In the genomic region with DNA sequence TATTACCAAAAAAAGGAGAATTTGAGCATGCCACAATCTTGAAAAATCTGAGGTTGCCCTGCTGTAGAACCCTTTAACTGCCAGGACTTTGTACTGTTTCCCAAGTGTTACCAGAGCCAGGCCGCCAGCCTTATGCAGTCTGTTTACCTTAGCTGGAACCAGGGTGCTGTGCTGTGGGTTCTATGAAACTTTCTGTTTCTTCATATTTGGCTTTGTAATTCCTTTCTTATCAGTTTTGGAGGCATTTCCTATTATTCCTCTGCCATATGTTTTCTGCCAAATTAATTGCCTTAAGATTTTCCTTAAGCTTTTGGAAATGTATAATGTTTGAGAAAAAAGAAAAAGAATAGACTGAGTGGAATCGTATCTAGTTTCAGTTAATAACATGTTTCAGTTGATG, we compare ENCODE assay signal across 18 cellular contexts. TPM values are rescaled to one million over a fixed set of nuclear protein-coding genes. Genes with fewer than 3 reads are reported as not detected.
A peak's percentile ranks its signal among the peaks of the same experiment; 100 is the strongest.
DNase-seq lines count a peak whose midpoint lies in the region; ATAC-seq and TF ChIP-seq lines count a peak whose summit lies in the region.
"Had no signal": no experiment of that assay in that cellular context is flagged by ENCODE, and none has a peak within 500 bp of the region (broad histone marks: within the 10 kb centered on the region; RNA-seq: fewer than 3 reads in every experiment).

No MANE protein-coding gene starts in this region.

- no peak overlapping the region for H3K4me3 Mint-ChIP-seq in immature natural killer cell
- H3K4me3 Mint-ChIP-seq in natural killer cell treated with Interleukin-12 subunit alpha and Interleukin-12 subunit beta and Interleukin-15 and Interleukin-18, amount 100 ng/mL, for 72 hours, result no peak overlapping the region
- H3K4me3 Mint-ChIP-seq: activated B cell treated with CpG ODN at 0.5 μM for 24 hours; activated naive CD8-positive, alpha-beta T cell treated with anti-CD3 and anti-CD28 coated beads, Interleukin-2, amount 50 U/mL, for 24 hours had no signal

- no TSS peak for BruUV-seq in A673 (replicated peaks; lab: Mats Ljungman, UMichigan)

- H3K36me3 ChIP-seq in A673 (ENCODE audit: insufficient read depth, low read length, poor library complexity, severe bottlenecking) (peaks cover 4% of the 10 kb centered on the region), MG63 (peaks cover 45% of the 10 kb centered on the region), neuron (ENCODE audit: insufficient read depth, low read length) (peaks cover 4% of the 10 kb centered on the region)
- H3K36me3 ChIP-seq: pancreas had no signal

- H3K9me3 ChIP-seq in A673 (ENCODE audit: low read depth, low read length, poor library complexity, severe bottlenecking), result no peaks in the 10 kb centered on the region
- no peaks in the 10 kb centered on the region for H3K9me3 ChIP-seq in MG63
- no peaks in the 10 kb centered on the region for H3K9me3 ChIP-seq in neuron (ENCODE audit: low read length)
- H3K9me3 ChIP-seq: pancreas had no signal

- H3K4me3 ChIP-seq in A673 (ENCODE audit: low read depth, low read length, poor library complexity, severe bottlenecking) (peak overlapping the region; percentile 71), MG63 (peak overlapping the region; percentile 67), fibroblast of mammary gland (ENCODE audit: control insufficient read depth, low read depth, low read length) (peak overlapping the region; percentile 97), neuron (ENCODE audit: low read length) (peak overlapping the region; percentile 71)

- CTCF ChIA-PET in A673 (lab: Charles Lee), result no interaction called here

- H2AFZ ChIP-seq in neuron (ENCODE audit: low read depth, low read length), result no peak overlapping the region

- no peak overlapping the region for H3K27ac ChIP-seq in A673 (ENCODE audit: low read depth, low read length, poor library complexity, severe bottlenecking)
- H3K27ac ChIP-seq: pancreas had no signal

- no peaks in the 10 kb centered on the region for H3K36me3 Mint-ChIP-seq in immature natural killer cell
- H3K36me3 Mint-ChIP-seq in natural killer cell treated with Interleukin-12 subunit alpha and Interleukin-12 subunit beta and Interleukin-15 and Interleukin-18, amount 100 ng/mL, for 72 hours, result no peaks in the 10 kb centered on the region

- no peak for DNase-seq in A673 (ENCODE audit: low spot score)
- DNase-seq in MG63, result no peak
- no peak for DNase-seq in fibroblast of mammary gland (ENCODE audit: low read depth)
- no peak for DNase-seq in immature natural killer cell
- DNase-seq in natural killer cell treated with Interleukin-12 subunit alpha and Interleukin-12 subunit beta and Interleukin-15 and Interleukin-18, amount 100 ng/mL, for 72 hours (ENCODE audit: low spot score), result no peak
- DNase-seq: activated B cell treated with CpG ODN at 0.5 μM for 24 hours; activated naive CD8-positive, alpha-beta T cell treated with anti-CD3 and anti-CD28 coated beads, Interleukin-2, amount 50 U/mL, for 24 hours; DMS53; mammary epithelial cell; NCI-H1105; NCI-H345; OCI-M1; pancreas; stimulated activated CD4-positive, alpha-beta T cell treated with anti-CD3 and anti-CD28 coated beads, Interleukin-1b, Interleukin-23, amount 100 ng/mL, for 48 hours; SW 1271 had no signal

- ATAC-seq in GM18520 (IDR thresholded peaks at IDR 0.05; ENCODE audit: unreplicated experiment), result no peak
- ATAC-seq in GM18873 (IDR thresholded peaks at IDR 0.05; ENCODE audit: low FRiP score, unreplicated experiment), result no peak
- no peak for ATAC-seq in natural killer cell treated with Interleukin-12 subunit alpha and Interleukin-12 subunit beta and Interleukin-15 and Interleukin-18, amount 100 ng/mL, for 72 hours
- ATAC-seq: activated naive CD8-positive, alpha-beta T cell treated with anti-CD3 and anti-CD28 coated beads, Interleukin-2, amount 50 U/mL, for 24 hours had no signal

- H3K27me3 Mint-ChIP-seq in immature natural killer cell (ENCODE audit: low read depth in 3 of 3), result peaks cover 6 to 24% (median 10%) of the 10 kb centered on the region in 3 donors
- peaks cover 47 to 54% of the 10 kb centered on the region in 2 donors for H3K27me3 Mint-ChIP-seq in natural killer cell treated with Interleukin-12 subunit alpha and Interleukin-12 subunit beta and Interleukin-15 and Interleukin-18, amount 100 ng/mL, for 72 hours

- TF ChIP-seq CTCF in A673 (conservative IDR thresholded peaks at IDR 0.05; ENCODE audit: low read depth, low read length) (no peak), fibroblast of mammary gland (conservative IDR thresholded peaks at IDR 0.05; ENCODE audit: control insufficient read depth, insufficient read depth, low read depth, low read length) (no peak)

- intact Hi-C loops in A673 (cut with micrococcal nuclease; ENCODE audit: unreplicated experiment), result loop anchor here (5.0 to 10.0 kb wide), 2 partner anchors 211 to 249 kb away; no protein-coding TSS in a partner anchor

- H3K4me1 ChIP-seq in A673 (ENCODE audit: insufficient read depth, low read length, poor library complexity, severe bottlenecking), result peaks cover 47% of the 10 kb centered on the region
- peaks cover 23% of the 10 kb centered on the region for H3K4me1 ChIP-seq in neuron (ENCODE audit: insufficient read depth, low read length)

- H3K9me3 Mint-ChIP-seq in immature natural killer cell, result no peaks in the 10 kb centered on the region
- H3K9me3 Mint-ChIP-seq in natural killer cell treated with Interleukin-12 subunit alpha and Interleukin-12 subunit beta and Interleukin-15 and Interleukin-18, amount 100 ng/mL, for 72 hours, result no peaks in the 10 kb centered on the region
- H3K9me3 Mint-ChIP-seq: activated B cell treated with CpG ODN at 0.5 μM for 24 hours; activated naive CD8-positive, alpha-beta T cell treated with anti-CD3 and anti-CD28 coated beads, Interleukin-2, amount 50 U/mL, for 24 hours had no signal

- H3K27me3 ChIP-seq in A673 (replicated peaks; ENCODE audit: insufficient read depth, low read depth, low read length, poor library complexity), result no peaks in the 10 kb centered on the region
- H3K27me3 ChIP-seq in MG63, result no peaks in the 10 kb centered on the region
- H3K27me3 ChIP-seq in neuron (ENCODE audit: insufficient read depth, low read length), result peaks cover 7% of the 10 kb centered on the region
- H3K27me3 ChIP-seq: pancreas had no signal

- POLR2A ChIA-PET in A673 (lab: Charles Lee; ENCODE audit: low non-redundant PET), result interaction anchor here (0.6 kb wide), 1 partner anchor 271 kb away, joined by 3 read pairs; no protein-coding TSS in a partner anchor

- H3K4me1 Mint-ChIP-seq in immature natural killer cell, result no peaks in the 10 kb centered on the region
- peaks cover 9 to 12% of the 10 kb centered on the region in 2 donors for H3K4me1 Mint-ChIP-seq in natural killer cell treated with Interleukin-12 subunit alpha and Interleukin-12 subunit beta and Interleukin-15 and Interleukin-18, amount 100 ng/mL, for 72 hours (ENCODE audit: low read depth in 2 of 2)

- no peak overlapping the region for H3K27ac Mint-ChIP-seq in immature natural killer cell
- no peak overlapping the region for H3K27ac Mint-ChIP-seq in natural killer cell treated with Interleukin-12 subunit alpha and Interleukin-12 subunit beta and Interleukin-15 and Interleukin-18, amount 100 ng/mL, for 72 hours
- H3K27ac Mint-ChIP-seq: activated B cell treated with CpG ODN at 0.5 μM for 24 hours; activated naive CD8-positive, alpha-beta T cell treated with anti-CD3 and anti-CD28 coated beads, Interleukin-2, amount 50 U/mL, for 24 hours had no signal

RNA-seq across cellular contexts. Expression of a gene that starts 2.1 kb away (rescaled TPM):
- total RNA-seq in A673 (2021), result 42.9 and 50.9 TPM in 2 replicates
- total RNA-seq in MG63 (2014; rRNA removed; shearing (Covaris generic); ENCODE audit: low replicate concordance), result 38.7 and 45.1 TPM in 2 replicates
- polyA plus RNA-seq in immature natural killer cell, result under 1 TPM in 1 of 3 donors, not detected in 2; 0.20 TPM
- total RNA-seq in natural killer cell treated with Interleukin-12 subunit alpha and Interleukin-12 subunit beta and Interleukin-15 and Interleukin-18, amount 100 ng/mL, for 72 hours, result not detected
- total RNA-seq: activated B cell treated with CpG ODN at 0.5 μM for 24 hours had no signal

Comparison
In these comparisons a context has a peak if more than half of its experiments do, and no peak if none do; other contexts are left out.
1. RNA of a gene that starts 2.1 kb away (total RNA-seq): 42.9 to 50.9 TPM in A673 and 38.7 to 45.1 TPM in MG63; not detected in natural killer cell treated with Interleukin-12 subunit alpha and Interleukin-12 subunit beta and Interleukin-15 and Interleukin-18, amount 100 ng/mL, for 72 hours; every median in the first group is over 10 times any median in the second.
2. Peak in every context shown above with its lines, with median percentiles within 50 percentile points of each other: H3K4me3 ChIP-seq.